27 cellular contexts compared by ENCODE assay signal in the genomic region with DNA sequence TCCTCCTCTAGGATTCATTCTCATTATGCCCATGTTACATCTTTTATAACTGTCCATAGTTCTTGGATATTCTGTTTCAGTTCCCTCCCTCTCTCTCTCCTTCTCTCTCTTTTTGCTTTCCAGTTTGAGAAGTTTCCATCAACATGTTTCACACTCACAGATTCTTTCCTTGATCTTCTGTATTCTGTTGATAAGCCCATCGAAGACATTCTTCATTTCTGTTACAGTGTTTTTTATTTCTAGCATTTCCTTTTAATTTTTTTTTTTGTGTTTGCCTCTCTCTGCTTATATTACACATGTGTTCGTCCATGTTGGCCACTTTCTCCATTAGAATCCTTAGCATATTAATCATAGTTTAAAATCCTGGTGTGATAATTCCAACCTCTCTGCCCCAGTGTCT.
"Had no signal": no experiment of that assay in that cellular context is flagged by ENCODE, and none has a peak within 500 bp of the region (broad histone marks: within the 10 kb centered on the region; RNA-seq: fewer than 3 reads in every experiment).

No MANE protein-coding gene starts in this region.

- H3K9me3 ChIP-seq: suprapubic skin, testis, thyroid gland, transverse colon, uterus, vagina had no signal

- H3K27me3 ChIP-seq: suprapubic skin, testis, thyroid gland, tibial artery, tibial nerve, upper lobe of left lung, upper lobe of right lung, uterus, vagina had no signal

- H3K27ac ChIP-seq: stomach, suprapubic skin, testis, thoracic aorta, thyroid gland, tibial artery, tibial nerve, transverse colon, upper lobe of left lung, upper lobe of right lung, uterus, vagina had no signal

- ATAC-seq: stimulated activated effector memory CD8-positive, alpha-beta T cell treated with anti-CD3 and anti-CD28 coated beads, Interleukin-12 subunit alpha, Interleukin-12 subunit beta, amount 100 ng/mL, for 72 hours; stimulated activated memory B cell treated with anti-CD40 and anti-IgM and Interleukin-4, amounts not matched to agents 10 μg/mL and 1 μg/mL and 100 μg/mL, for 72 hours; stimulated activated naive B cell treated with anti-CD40 and anti-IgM and Interleukin-4, amounts not matched to agents 10 μg/mL and 1 μg/mL and 100 μg/mL, for 72 hours; stimulated activated naive CD8-positive, alpha-beta T cell treated with anti-CD3 and anti-CD28 coated beads, Interleukin-15, amount 100 ng/mL, for 72 hours; stimulated activated naive CD8-positive, alpha-beta T cell treated with anti-CD3 and anti-CD28 coated beads, Interleukin-15, Interleukin-2, amounts not matched to agents 100 U/mL and 50 U/mL, for 24 hours; upper lobe of right lung had no signal

- H3K4me1 ChIP-seq: stomach, suprapubic skin, testis, thyroid gland, tibial artery, tibial nerve, transverse colon, upper lobe of left lung, upper lobe of right lung, uterus, vagina had no signal

- DNase-seq: stimulated activated CD4-positive, alpha-beta T cell treated with anti-CD3 and anti-CD28 coated beads, Interleukin-2, amount 100 ng/mL, for 48 hours; stimulated activated CD4-positive, alpha-beta T cell treated with anti-CD3 and anti-CD28 coated beads, Interleukin-4, amount 100 ng/mL, for 1 hour; stimulated activated CD4-positive, alpha-beta T cell treated with anti-CD3 and anti-CD28 coated beads, Interleukin-4, amount 100 ng/mL, for 24 hours; stimulated activated CD4-positive, alpha-beta T cell treated with anti-CD3 and anti-CD28 coated beads, Interleukin-4, amount 100 ng/mL, for 4 hours; stimulated activated CD8-positive, alpha-beta memory T cell treated with anti-CD3 and anti-CD28 coated beads, Interleukin-4, amount 100 ng/mL, for 48 hours; stimulated activated naive B cell treated with anti-CD40 and anti-IgM and Interleukin-4, amounts not matched to agents 10 μg/mL and 1 μg/mL and 100 μg/mL, for 72 hours; stimulated activated naive CD4-positive, alpha-beta T cell; stimulated activated naive CD4-positive, alpha-beta T cell treated with Interleukin-2 at 50 U/mL for 16 hours; stimulated activated naive CD8-positive, alpha-beta T cell treated with anti-CD3 and anti-CD28 coated beads, Interleukin-15, amount 100 ng/mL, for 72 hours; stimulated activated naive CD8-positive, alpha-beta T cell treated with anti-CD3 and anti-CD28 coated beads, Interleukin-15, Interleukin-2, amounts not matched to agents 100 U/mL and 50 U/mL, for 24 hours; stomach; substantia nigra; testis; thyroid gland; tibial artery; transverse colon; trophoblast cell; upper lobe of left lung; upper lobe of right lung; uterus had no signal

- FAIRE-seq: urothelium cell line had no signal

- H3K4me3 ChIP-seq: stomach, suprapubic skin, testis, thoracic aorta, thyroid gland, tibial artery, tibial nerve, transverse colon, upper lobe of left lung, upper lobe of right lung, uterus, vagina had no signal

- H3K36me3 ChIP-seq: stomach, suprapubic skin, thoracic aorta, thyroid gland, tibial artery, tibial nerve, transverse colon, upper lobe of left lung, upper lobe of right lung, uterus, vagina had no signal
